Comparison of ENCODE assay signal across 21 cellular contexts in the genomic region with DNA sequence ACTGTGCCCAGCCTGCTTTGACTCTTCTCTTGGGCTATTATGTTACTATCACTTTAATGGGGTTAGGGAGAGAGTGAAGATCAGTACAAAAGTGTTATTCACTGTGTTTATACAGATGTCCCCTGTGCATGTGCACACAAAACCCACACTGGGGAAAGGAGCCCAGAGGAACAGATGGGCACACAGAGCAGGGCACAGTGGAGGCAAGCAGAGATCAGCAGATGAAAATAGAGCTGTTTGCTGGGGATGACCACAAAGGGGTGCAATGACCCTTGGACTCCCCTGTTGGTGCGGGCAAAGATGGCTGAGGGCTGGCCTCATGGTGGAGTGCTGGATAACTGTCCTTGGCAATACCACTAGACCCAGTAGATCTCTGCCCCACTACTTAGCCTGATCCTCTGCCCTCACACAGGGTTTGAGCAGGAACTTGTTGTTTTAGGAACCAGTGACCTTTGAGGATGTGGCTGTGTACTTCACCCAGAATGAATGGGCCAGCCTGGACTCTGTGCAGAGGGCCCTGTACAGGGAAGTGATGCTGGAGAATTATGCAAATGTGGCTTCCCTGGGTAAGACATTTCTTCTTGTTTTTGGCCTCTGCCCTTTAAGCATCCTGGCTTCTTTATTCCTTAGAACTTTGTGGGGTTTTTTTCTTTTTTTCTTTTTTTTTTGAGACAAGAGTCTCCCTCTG.
"Had no signal": no experiment of that assay in that cellular context is flagged by ENCODE, and none has a peak within 500 bp of the region (broad histone marks: within the 10 kb centered on the region; RNA-seq: fewer than 3 reads in every experiment).

No MANE protein-coding gene starts in this region.

- H3K27me3 Mint-ChIP-seq: naive thymus-derived CD4-positive, alpha-beta T cell; type B pancreatic cell had no signal

- H3K36me3 ChIP-seq: uterus had no signal

- H3K27ac ChIP-seq: esophagus squamous epithelium, hepatocyte, parathyroid adenoma, psoas muscle, right lobe of liver, stomach, thyroid gland, uterus had no signal

- H3K9me3 Mint-ChIP-seq: dendritic cell treated with granulocyte-macrophage colony-stimulating factor and Interleukin-4, amounts not matched to agents 40 ng/mL and 50 ng/mL, for 4 days; type B pancreatic cell had no signal

- DNase-seq: esophagus squamous epithelium; foreskin fibroblast; kidney; left colon; left ventricle myocardium superior; mesendoderm; naive thymus-derived CD4-positive, alpha-beta T cell; nephron progenitor cell; psoas muscle; retina; right lobe of liver; stimulated activated CD4-positive, alpha-beta T cell treated with anti-CD3 and anti-CD28 coated beads, Interleukin-4, amount 100 ng/mL, for 1 hour; stimulated activated naive CD4-positive, alpha-beta T cell; stomach; thyroid gland; uterus had no signal

- H3K9me3 ChIP-seq: esophagus squamous epithelium, psoas muscle, right lobe of liver, stomach, thyroid gland, uterus had no signal

- H3K4me1 ChIP-seq: uterus had no signal

- H3K27ac Mint-ChIP-seq: dendritic cell treated with granulocyte-macrophage colony-stimulating factor and Interleukin-4, amounts not matched to agents 40 ng/mL and 50 ng/mL, for 4 days; nephron progenitor cell; type B pancreatic cell had no signal

- ATAC-seq: left colon; left ventricle myocardium superior; naive thymus-derived CD4-positive, alpha-beta T cell; psoas muscle; right lobe of liver had no signal

- H3K4me3 ChIP-seq: esophagus squamous epithelium, hepatocyte, lung, psoas muscle, right lobe of liver, stomach, thyroid gland, uterus had no signal

- H3K27me3 ChIP-seq: esophagus squamous epithelium, hepatocyte, right lobe of liver, stomach, thyroid gland, uterus had no signal

- H3K4me3 Mint-ChIP-seq: dendritic cell treated with granulocyte-macrophage colony-stimulating factor and Interleukin-4, amounts not matched to agents 40 ng/mL and 50 ng/mL, for 4 days; naive thymus-derived CD4-positive, alpha-beta T cell; nephron progenitor cell; type B pancreatic cell had no signal
